19 cellular contexts compared by ENCODE assay signal in genomic region chr7:135928136-135928535, GRCh38.
"Had no signal": no experiment of that assay in that cellular context is flagged by ENCODE, and none has a peak within 500 bp of the region (broad histone marks: within the 10 kb centered on the region; RNA-seq: fewer than 3 reads in every experiment).

No MANE protein-coding gene starts in this region.

- H3K4me3 ChIP-seq: dorsolateral prefrontal cortex, heart right ventricle, lung, psoas muscle, sigmoid colon, skin epidermis, stomach, thoracic aorta, transverse colon had no signal

- ATAC-seq: heart right ventricle; left cardiac atrium; left ventricle myocardium superior; naive thymus-derived CD4-positive, alpha-beta T cell; psoas muscle had no signal

- H3K27me3 ChIP-seq: dorsolateral prefrontal cortex, heart right ventricle, neutrophil, sigmoid colon, stomach, transverse colon had no signal

- H3K9me3 ChIP-seq: heart right ventricle, neutrophil, psoas muscle, sigmoid colon, stomach, thoracic aorta, transverse colon had no signal

- H3K27ac ChIP-seq: neutrophil, psoas muscle, sigmoid colon, skin epidermis, stomach, thoracic aorta, transverse colon had no signal

- DNase-seq: cortex of kidney; dorsolateral prefrontal cortex; effector CD8-positive, alpha-beta T cell; heart right ventricle; immature natural killer cell; left cardiac atrium; left ventricle myocardium superior; mesenchymal stem cell; naive thymus-derived CD4-positive, alpha-beta T cell; psoas muscle; sigmoid colon; stimulated activated naive CD4-positive, alpha-beta T cell; stomach; substantia nigra; transverse colon had no signal

- H3K36me3 ChIP-seq: transverse colon had no signal
